In genomic region chr3:100927775-100928174, GRCh38 we compare ENCODE assay signal across 21 cellular contexts.
"Had no signal": no experiment of that assay in that cellular context is flagged by ENCODE, and none has a peak within 500 bp of the region (broad histone marks: within the 10 kb centered on the region; RNA-seq: fewer than 3 reads in every experiment).

No MANE protein-coding gene starts in this region.

- H3K27me3 Mint-ChIP-seq: activated naive CD4-positive, alpha-beta T cell treated with anti-CD3 and anti-CD28 coated beads, Interleukin-2, amount 10 ng/mL, durations not matched to agents 7 days and 5 days had no signal

- H3K4me3 ChIP-seq: ascending aorta, gastrocnemius medialis, ovary, sigmoid colon, thyroid gland had no signal

- H3K27ac ChIP-seq: ovary, sigmoid colon had no signal

- DNase-seq: activated CD4-positive, alpha-beta T cell treated with anti-CD3 and anti-CD28 coated beads, Interleukin-2, amount 10 ng/mL, durations not matched to agents 7 days and 5 days; activated CD8-positive, alpha-beta memory T cell treated with anti-CD3 and anti-CD28 coated beads, Interleukin-2, amount 50 U/mL, for 48 hours; activated effector memory CD4-positive, alpha-beta T cell treated with Interleukin-2 at 50 U/mL for 16 hours; activated naive CD4-positive, alpha-beta T cell treated with anti-CD3 and anti-CD28 coated beads, Interleukin-2, amount 10 ng/mL, durations not matched to agents 7 days and 5 days; activated T-cell treated with anti-CD3 and anti-CD28 coated beads, Interleukin-2, amount 50 U/mL, for 48 hours; dermis blood vessel endothelial cell; effector memory CD4-positive, alpha-beta T cell; gastrocnemius medialis; head of caudate nucleus; kidney; ovary; sigmoid colon; stimulated activated CD4-positive, alpha-beta T cell treated with anti-CD3 and anti-CD28 coated beads, Interleukin-12 subunit alpha, Interleukin-12 subunit beta, amount 100 ng/mL, for 4 hours; stimulated activated CD4-positive, alpha-beta T cell treated with anti-CD3 and anti-CD28 coated beads, Interleukin-1b, Interleukin-23, amount 100 ng/mL, for 48 hours; stimulated activated naive CD4-positive, alpha-beta T cell treated with Interleukin-2 at 50 U/mL for 16 hours; thyroid gland had no signal

- H3K4me1 ChIP-seq: ascending aorta, gastrocnemius medialis, thyroid gland had no signal

- ATAC-seq: activated CD4-positive, CD25-positive, alpha-beta regulatory T cell treated with anti-CD3 and anti-CD28 coated beads, Interleukin-2, amount 50 U/mL, for 24 hours; gastrocnemius medialis; left lobe of liver had no signal

- H3K36me3 Mint-ChIP-seq: activated naive CD4-positive, alpha-beta T cell treated with anti-CD3 and anti-CD28 coated beads, Interleukin-2, amount 10 ng/mL, durations not matched to agents 7 days and 5 days had no signal

- H3K4me3 Mint-ChIP-seq: activated CD4-positive, alpha-beta T cell treated with anti-CD3 and anti-CD28 coated beads, Interleukin-2, amount 10 ng/mL, durations not matched to agents 7 days and 5 days; activated naive CD4-positive, alpha-beta T cell treated with anti-CD3 and anti-CD28 coated beads, Interleukin-2, amount 10 ng/mL, durations not matched to agents 7 days and 5 days; neural crest cell; T-helper 1 cell treated with Interleukin-12 subunit alpha and Interleukin-12 subunit beta and Interleukin-4 antibody, amounts not matched to agents 30 μg/mL and 1 μg/mL, for 36 hours had no signal

- H3K27ac Mint-ChIP-seq: activated CD4-positive, alpha-beta T cell treated with anti-CD3 and anti-CD28 coated beads, Interleukin-2, amount 10 ng/mL, durations not matched to agents 7 days and 5 days; activated naive CD4-positive, alpha-beta T cell treated with anti-CD3 and anti-CD28 coated beads, Interleukin-2, amount 10 ng/mL, durations not matched to agents 7 days and 5 days; T-helper 1 cell treated with Interleukin-12 subunit alpha and Interleukin-12 subunit beta and Interleukin-4 antibody, amounts not matched to agents 30 μg/mL and 1 μg/mL, for 36 hours had no signal

- H3K9me3 Mint-ChIP-seq: activated CD4-positive, alpha-beta T cell treated with anti-CD3 and anti-CD28 coated beads, Interleukin-2, amount 10 ng/mL, durations not matched to agents 7 days and 5 days; activated naive CD4-positive, alpha-beta T cell treated with anti-CD3 and anti-CD28 coated beads, Interleukin-2, amount 10 ng/mL, durations not matched to agents 7 days and 5 days; neural crest cell; T-helper 1 cell treated with Interleukin-12 subunit alpha and Interleukin-12 subunit beta and Interleukin-4 antibody, amounts not matched to agents 30 μg/mL and 1 μg/mL, for 36 hours had no signal

- H3K36me3 ChIP-seq: ascending aorta, gastrocnemius medialis, ovary, sigmoid colon, thyroid gland had no signal

- H3K9me3 ChIP-seq: ascending aorta, gastrocnemius medialis, ovary, sigmoid colon, thyroid gland had no signal

- H3K27me3 ChIP-seq: ascending aorta, gastrocnemius medialis, ovary, sigmoid colon, thyroid gland had no signal

- H3K4me1 Mint-ChIP-seq: activated CD4-positive, alpha-beta T cell treated with anti-CD3 and anti-CD28 coated beads, Interleukin-2, amount 10 ng/mL, durations not matched to agents 7 days and 5 days; activated naive CD4-positive, alpha-beta T cell treated with anti-CD3 and anti-CD28 coated beads, Interleukin-2, amount 10 ng/mL, durations not matched to agents 7 days and 5 days; neural crest cell had no signal
